Comparison of ENCODE assay signal across 1 cellular context in the genomic region with DNA sequence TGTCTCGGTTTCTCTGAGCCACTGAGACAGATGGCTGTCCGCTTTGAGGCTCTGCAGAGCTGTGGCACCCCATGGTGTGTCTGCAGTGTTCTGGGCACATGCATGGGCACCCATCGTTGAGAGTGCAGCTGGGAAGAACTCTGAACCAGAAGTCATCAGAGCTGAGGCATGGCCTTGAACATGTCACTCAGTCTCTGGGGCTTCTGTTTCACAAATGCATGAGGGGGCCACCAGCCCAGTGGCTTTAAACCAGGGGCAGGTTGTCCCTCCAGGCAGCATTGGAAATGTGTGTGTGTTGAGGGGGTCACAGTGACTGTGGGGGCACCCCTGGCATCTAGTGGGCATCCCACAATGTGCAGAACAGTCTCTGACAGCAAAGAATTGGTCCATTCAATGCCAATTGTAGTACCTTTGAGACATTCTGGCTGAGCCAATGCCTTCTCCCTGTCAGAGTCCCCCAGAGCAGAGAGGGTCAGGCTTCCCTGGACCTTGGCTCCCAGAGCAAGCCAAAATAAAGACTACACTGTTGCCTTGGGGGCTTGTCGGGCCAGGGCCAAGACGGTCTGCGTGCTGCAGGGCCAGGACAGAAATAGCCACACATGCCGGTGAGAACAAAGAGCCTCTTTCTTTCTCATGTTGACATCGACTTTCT.
TF ChIP-seq lines count a peak whose summit lies in the region.

No MANE protein-coding gene starts in this region.

TF ChIP-seq in HepG2, 621 proteins besides CTCF, POLR2A, EP300 and RAD21 (continued from another document and continues in another):
- TF ChIP-seq, protein P1, sequence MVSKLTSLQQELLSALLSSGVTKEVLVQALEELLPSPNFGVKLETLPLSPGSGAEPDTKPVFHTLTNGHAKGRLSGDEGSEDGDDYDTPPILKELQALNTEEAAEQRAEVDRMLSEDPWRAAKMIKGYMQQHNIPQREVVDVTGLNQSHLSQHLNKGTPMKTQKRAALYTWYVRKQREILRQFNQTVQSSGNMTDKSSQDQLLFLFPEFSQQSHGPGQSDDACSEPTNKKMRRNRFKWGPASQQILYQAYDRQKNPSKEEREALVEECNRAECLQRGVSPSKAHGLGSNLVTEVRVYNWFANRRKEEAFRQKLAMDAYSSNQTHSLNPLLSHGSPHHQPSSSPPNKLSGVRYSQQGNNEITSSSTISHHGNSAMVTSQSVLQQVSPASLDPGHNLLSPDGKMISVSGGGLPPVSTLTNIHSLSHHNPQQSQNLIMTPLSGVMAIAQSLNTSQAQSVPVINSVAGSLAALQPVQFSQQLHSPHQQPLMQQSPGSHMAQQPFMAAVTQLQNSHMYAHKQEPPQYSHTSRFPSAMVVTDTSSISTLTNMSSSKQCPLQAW (CRISPR knock-in tag; IDR thresholded peaks at IDR 0.05), result no peak
- peak; percentile 15 for TF ChIP-seq SKI (IDR thresholded peaks at IDR 0.05; ENCODE audit: partially characterized antibody)
- TF ChIP-seq NRL (CRISPR knock-in tag; IDR thresholded peaks at IDR 0.05; ENCODE audit: borderline replicate concordance), result no peak; the same call in 1 of the 2 replicates
- no peak for TF ChIP-seq FOXM1 (CRISPR knock-in tag; IDR thresholded peaks at IDR 0.05)
- TF ChIP-seq ATF7-NPFF (CRISPR knock-in tag; IDR thresholded peaks at IDR 0.05; ENCODE audit: low read depth), result no peak; the same call in 1 of the 2 replicates
- no peak for TF ChIP-seq ZNF644 (CRISPR knock-in tag; IDR thresholded peaks at IDR 0.05; ENCODE audit: low read depth)
- no peak for TF ChIP-seq ZNF569 (CRISPR knock-in tag; IDR thresholded peaks at IDR 0.05; ENCODE audit: borderline replicate concordance)
- peak; percentile 59 for TF ChIP-seq HOXA5 (CRISPR knock-in tag; IDR thresholded peaks at IDR 0.05)
- no peak for TF ChIP-seq CBX5 (CRISPR knock-in tag; IDR thresholded peaks at IDR 0.05; ENCODE audit: borderline replicate concordance)
- TF ChIP-seq ZNF678 (CRISPR knock-in tag; IDR thresholded peaks at IDR 0.05), result no peak
- TF ChIP-seq ZNF160 (CRISPR knock-in tag; IDR thresholded peaks at IDR 0.05), result 0 out of 2 replicates have a peak, but pooled peaks have one; percentile 45
- TF ChIP-seq, protein P2, sequence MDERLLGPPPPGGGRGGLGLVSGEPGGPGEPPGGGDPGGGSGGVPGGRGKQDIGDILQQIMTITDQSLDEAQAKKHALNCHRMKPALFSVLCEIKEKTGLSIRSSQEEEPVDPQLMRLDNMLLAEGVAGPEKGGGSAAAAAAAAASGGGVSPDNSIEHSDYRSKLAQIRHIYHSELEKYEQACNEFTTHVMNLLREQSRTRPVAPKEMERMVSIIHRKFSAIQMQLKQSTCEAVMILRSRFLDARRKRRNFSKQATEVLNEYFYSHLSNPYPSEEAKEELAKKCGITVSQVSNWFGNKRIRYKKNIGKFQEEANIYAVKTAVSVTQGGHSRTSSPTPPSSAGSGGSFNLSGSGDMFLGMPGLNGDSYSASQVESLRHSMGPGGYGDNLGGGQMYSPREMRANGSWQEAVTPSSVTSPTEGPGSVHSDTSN (CRISPR knock-in tag; IDR thresholded peaks at IDR 0.05), result 0 out of 2 replicates have a peak, but pooled peaks have one; percentile 49
- TF ChIP-seq ZFP36L2 (CRISPR knock-in tag; IDR thresholded peaks at IDR 0.05), result no peak
- no peak for TF ChIP-seq ZNF329 (CRISPR knock-in tag; IDR thresholded peaks at IDR 0.05; ENCODE audit: low read depth)
- TF ChIP-seq, protein P3, sequence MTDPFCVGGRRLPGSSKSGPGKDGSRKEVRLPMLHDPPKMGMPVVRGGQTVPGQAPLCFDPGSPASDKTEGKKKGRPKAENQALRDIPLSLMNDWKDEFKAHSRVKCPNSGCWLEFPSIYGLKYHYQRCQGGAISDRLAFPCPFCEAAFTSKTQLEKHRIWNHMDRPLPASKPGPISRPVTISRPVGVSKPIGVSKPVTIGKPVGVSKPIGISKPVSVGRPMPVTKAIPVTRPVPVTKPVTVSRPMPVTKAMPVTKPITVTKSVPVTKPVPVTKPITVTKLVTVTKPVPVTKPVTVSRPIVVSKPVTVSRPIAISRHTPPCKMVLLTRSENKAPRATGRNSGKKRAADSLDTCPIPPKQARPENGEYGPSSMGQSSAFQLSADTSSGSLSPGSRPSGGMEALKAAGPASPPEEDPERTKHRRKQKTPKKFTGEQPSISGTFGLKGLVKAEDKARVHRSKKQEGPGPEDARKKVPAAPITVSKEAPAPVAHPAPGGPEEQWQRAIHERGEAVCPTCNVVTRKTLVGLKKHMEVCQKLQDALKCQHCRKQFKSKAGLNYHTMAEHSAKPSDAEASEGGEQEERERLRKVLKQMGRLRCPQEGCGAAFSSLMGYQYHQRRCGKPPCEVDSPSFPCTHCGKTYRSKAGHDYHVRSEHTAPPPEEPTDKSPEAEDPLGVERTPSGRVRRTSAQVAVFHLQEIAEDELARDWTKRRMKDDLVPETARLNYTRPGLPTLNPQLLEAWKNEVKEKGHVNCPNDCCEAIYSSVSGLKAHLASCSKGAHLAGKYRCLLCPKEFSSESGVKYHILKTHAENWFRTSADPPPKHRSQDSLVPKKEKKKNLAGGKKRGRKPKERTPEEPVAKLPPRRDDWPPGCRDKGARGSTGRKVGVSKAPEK (CRISPR knock-in tag; IDR thresholded peaks at IDR 0.05; ENCODE audit: borderline replicate concordance), result no peak
- peak; percentile 20 for TF ChIP-seq CCAR2 (optimal IDR thresholded peaks at IDR 0.05; ENCODE audit: low read depth, low read length)
- TF ChIP-seq, protein P4, sequence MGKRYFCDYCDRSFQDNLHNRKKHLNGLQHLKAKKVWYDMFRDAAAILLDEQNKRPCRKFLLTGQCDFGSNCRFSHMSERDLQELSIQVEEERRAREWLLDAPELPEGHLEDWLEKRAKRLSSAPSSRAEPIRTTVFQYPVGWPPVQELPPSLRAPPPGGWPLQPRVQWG (CRISPR knock-in tag; IDR thresholded peaks at IDR 0.05; ENCODE audit: borderline replicate concordance, low read depth), result no peak
- TF ChIP-seq GTF2F1 (IDR thresholded peaks at IDR 0.05; ENCODE audit: low read length), result no peak
- TF ChIP-seq EEA1 (CRISPR knock-in tag; IDR thresholded peaks at IDR 0.05; ENCODE audit: borderline replicate concordance), result peak; percentile 7; the same call in 1 of the 2 replicates
- no peak; the same call in none of the 2 replicates for TF ChIP-seq NR2F6 (IDR thresholded peaks at IDR 0.05)
- TF ChIP-seq NR2F6 (CRISPR knock-in tag; IDR thresholded peaks at IDR 0.05), result no peak
- TF ChIP-seq ATM (IDR thresholded peaks at IDR 0.05; ENCODE audit: borderline replicate concordance), result no peak
- TF ChIP-seq, protein P5, sequence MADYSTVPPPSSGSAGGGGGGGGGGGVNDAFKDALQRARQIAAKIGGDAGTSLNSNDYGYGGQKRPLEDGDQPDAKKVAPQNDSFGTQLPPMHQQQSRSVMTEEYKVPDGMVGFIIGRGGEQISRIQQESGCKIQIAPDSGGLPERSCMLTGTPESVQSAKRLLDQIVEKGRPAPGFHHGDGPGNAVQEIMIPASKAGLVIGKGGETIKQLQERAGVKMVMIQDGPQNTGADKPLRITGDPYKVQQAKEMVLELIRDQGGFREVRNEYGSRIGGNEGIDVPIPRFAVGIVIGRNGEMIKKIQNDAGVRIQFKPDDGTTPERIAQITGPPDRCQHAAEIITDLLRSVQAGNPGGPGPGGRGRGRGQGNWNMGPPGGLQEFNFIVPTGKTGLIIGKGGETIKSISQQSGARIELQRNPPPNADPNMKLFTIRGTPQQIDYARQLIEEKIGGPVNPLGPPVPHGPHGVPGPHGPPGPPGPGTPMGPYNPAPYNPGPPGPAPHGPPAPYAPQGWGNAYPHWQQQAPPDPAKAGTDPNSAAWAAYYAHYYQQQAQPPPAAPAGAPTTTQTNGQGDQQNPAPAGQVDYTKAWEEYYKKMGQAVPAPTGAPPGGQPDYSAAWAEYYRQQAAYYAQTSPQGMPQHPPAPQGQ (CRISPR knock-in tag; IDR thresholded peaks at IDR 0.05; ENCODE audit: borderline replicate concordance), result peak; percentile 93
- TF ChIP-seq ZNF335 (CRISPR knock-in tag; IDR thresholded peaks at IDR 0.05), result peak; percentile 83; the same call in 1 of the 2 replicates
- TF ChIP-seq RXRB (CRISPR knock-in tag; IDR thresholded peaks at IDR 0.05; ENCODE audit: borderline replicate concordance), result peak; percentile 59
- TF ChIP-seq, protein P6, sequence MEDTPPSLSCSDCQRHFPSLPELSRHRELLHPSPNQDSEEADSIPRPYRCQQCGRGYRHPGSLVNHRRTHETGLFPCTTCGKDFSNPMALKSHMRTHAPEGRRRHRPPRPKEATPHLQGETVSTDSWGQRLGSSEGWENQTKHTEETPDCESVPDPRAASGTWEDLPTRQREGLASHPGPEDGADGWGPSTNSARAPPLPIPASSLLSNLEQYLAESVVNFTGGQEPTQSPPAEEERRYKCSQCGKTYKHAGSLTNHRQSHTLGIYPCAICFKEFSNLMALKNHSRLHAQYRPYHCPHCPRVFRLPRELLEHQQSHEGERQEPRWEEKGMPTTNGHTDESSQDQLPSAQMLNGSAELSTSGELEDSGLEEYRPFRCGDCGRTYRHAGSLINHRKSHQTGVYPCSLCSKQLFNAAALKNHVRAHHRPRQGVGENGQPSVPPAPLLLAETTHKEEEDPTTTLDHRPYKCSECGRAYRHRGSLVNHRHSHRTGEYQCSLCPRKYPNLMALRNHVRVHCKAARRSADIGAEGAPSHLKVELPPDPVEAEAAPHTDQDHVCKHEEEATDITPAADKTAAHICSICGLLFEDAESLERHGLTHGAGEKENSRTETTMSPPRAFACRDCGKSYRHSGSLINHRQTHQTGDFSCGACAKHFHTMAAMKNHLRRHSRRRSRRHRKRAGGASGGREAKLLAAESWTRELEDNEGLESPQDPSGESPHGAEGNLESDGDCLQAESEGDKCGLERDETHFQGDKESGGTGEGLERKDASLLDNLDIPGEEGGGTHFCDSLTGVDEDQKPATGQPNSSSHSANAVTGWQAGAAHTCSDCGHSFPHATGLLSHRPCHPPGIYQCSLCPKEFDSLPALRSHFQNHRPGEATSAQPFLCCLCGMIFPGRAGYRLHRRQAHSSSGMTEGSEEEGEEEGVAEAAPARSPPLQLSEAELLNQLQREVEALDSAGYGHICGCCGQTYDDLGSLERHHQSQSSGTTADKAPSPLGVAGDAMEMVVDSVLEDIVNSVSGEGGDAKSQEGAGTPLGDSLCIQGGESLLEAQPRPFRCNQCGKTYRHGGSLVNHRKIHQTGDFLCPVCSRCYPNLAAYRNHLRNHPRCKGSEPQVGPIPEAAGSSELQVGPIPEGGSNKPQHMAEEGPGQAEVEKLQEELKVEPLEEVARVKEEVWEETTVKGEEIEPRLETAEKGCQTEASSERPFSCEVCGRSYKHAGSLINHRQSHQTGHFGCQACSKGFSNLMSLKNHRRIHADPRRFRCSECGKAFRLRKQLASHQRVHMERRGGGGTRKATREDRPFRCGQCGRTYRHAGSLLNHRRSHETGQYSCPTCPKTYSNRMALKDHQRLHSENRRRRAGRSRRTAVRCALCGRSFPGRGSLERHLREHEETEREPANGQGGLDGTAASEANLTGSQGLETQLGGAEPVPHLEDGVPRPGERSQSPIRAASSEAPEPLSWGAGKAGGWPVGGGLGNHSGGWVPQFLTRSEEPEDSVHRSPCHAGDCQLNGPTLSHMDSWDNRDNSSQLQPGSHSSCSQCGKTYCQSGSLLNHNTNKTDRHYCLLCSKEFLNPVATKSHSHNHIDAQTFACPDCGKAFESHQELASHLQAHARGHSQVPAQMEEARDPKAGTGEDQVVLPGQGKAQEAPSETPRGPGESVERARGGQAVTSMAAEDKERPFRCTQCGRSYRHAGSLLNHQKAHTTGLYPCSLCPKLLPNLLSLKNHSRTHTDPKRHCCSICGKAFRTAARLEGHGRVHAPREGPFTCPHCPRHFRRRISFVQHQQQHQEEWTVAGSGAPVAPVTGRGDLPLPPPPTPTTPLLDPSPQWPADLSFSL (CRISPR knock-in tag; IDR thresholded peaks at IDR 0.05), result no peak
- TF ChIP-seq, protein P7, sequence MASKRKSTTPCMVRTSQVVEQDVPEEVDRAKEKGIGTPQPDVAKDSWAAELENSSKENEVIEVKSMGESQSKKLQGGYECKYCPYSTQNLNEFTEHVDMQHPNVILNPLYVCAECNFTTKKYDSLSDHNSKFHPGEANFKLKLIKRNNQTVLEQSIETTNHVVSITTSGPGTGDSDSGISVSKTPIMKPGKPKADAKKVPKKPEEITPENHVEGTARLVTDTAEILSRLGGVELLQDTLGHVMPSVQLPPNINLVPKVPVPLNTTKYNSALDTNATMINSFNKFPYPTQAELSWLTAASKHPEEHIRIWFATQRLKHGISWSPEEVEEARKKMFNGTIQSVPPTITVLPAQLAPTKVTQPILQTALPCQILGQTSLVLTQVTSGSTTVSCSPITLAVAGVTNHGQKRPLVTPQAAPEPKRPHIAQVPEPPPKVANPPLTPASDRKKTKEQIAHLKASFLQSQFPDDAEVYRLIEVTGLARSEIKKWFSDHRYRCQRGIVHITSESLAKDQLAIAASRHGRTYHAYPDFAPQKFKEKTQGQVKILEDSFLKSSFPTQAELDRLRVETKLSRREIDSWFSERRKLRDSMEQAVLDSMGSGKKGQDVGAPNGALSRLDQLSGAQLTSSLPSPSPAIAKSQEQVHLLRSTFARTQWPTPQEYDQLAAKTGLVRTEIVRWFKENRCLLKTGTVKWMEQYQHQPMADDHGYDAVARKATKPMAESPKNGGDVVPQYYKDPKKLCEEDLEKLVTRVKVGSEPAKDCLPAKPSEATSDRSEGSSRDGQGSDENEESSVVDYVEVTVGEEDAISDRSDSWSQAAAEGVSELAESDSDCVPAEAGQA (IDR thresholded peaks at IDR 0.05; ENCODE audit: low read depth), result no peak
- TF ChIP-seq, protein P7 (CRISPR knock-in tag; IDR thresholded peaks at IDR 0.05; ENCODE audit: borderline replicate concordance), result no peak
- TF ChIP-seq KLF16 (CRISPR knock-in tag; IDR thresholded peaks at IDR 0.05), result no peak; a peak in 1 of 4 replicates
- no peak for TF ChIP-seq CEBPB (IDR thresholded peaks at IDR 0.05; ENCODE audit: borderline replicate concordance, low read depth, low read length)
- TF ChIP-seq MLLT10 (CRISPR knock-in tag; IDR thresholded peaks at IDR 0.05), result no peak
- TF ChIP-seq HES4 (CRISPR knock-in tag; IDR thresholded peaks at IDR 0.05; ENCODE audit: borderline replicate concordance), result no peak
- TF ChIP-seq HNRNPH1 (optimal IDR thresholded peaks at IDR 0.05; ENCODE audit: low read depth, low read length), result no peak
- TF ChIP-seq, protein P8, sequence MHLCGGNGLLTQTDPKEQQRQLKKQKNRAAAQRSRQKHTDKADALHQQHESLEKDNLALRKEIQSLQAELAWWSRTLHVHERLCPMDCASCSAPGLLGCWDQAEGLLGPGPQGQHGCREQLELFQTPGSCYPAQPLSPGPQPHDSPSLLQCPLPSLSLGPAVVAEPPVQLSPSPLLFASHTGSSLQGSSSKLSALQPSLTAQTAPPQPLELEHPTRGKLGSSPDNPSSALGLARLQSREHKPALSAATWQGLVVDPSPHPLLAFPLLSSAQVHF (CRISPR knock-in tag; IDR thresholded peaks at IDR 0.05), result no peak
- no peak for TF ChIP-seq TBX3 (IDR thresholded peaks at IDR 0.05; ENCODE audit: borderline replicate concordance)
